ENCODE assay signal across 8 cellular contexts in genomic region chr10:118047363-118047719, GRCh38. TPM values are rescaled to one million over a fixed set of nuclear protein-coding genes. Genes with fewer than 3 reads are reported as not detected.
DNase-seq lines count a peak whose midpoint lies in the region; ATAC-seq, FAIRE-seq and TF ChIP-seq lines count a peak whose summit lies in the region.

No MANE protein-coding gene starts in this region.

- TF ChIP-seq POLR2A in H54 (IDR thresholded peaks at IDR 0.05; ENCODE audit: low read depth, low read length) (no peak), heart left ventricle (IDR thresholded peaks at IDR 0.05) (no peak)

- no peaks in the 10 kb centered on the region for H3K27me3 ChIP-seq in heart left ventricle

- H3K27ac ChIP-seq in VCaP, result peak overlapping the region; percentile 82
- peak overlapping the region in 11 of 12 donors; percentile 90 to 95 (median 94) for H3K27ac ChIP-seq in heart left ventricle

- intact Hi-C loops in heart left ventricle (cut with DNase I), result loop anchor here in 1 of 10 donors (10.0 kb wide), 1 partner anchor 287 kb away; no protein-coding TSS in a partner anchor

- H3K4me3 ChIP-seq in heart left ventricle (peak overlapping the region in 11 of 12 donors; percentile 69 to 93 (median 88)), skeletal muscle cell (ENCODE audit: low read depth, low read length) (peak overlapping the region; percentile 78)

- ATAC-seq in heart left ventricle, result peak in 1 of 4 donors; percentile 4
- no peak for ATAC-seq in HG03108 (IDR thresholded peaks at IDR 0.05; ENCODE audit: unreplicated experiment)
- no peak for ATAC-seq in GM18498 (IDR thresholded peaks at IDR 0.05; ENCODE audit: unreplicated experiment)

- no peaks in the 10 kb centered on the region for H3K9me3 ChIP-seq in heart left ventricle

- DNase-seq in H54 (ENCODE audit: insufficient read length, low spot score) (peak; percentile 16), heart left ventricle (peak in 2 of 5 donors; percentile 27 to 44), skeletal muscle cell (ENCODE audit: low read depth) (no peak), KG1 (lab: John Stamatoyannopoulos, UW) (no peak), NOMO-1 treated with dmso at 0.1 percent for 144 hours (lab: John Stamatoyannopoulos, UW; ENCODE audit: unreplicated experiment) (no peak)

- H3K4me1 ChIP-seq in heart left ventricle, result peaks cover 3 to 40% (median 32%) of the 10 kb centered on the region in 12 donors

- FAIRE-seq in H54 (lab: Jason Lieb, UNC), result no peak

- no peaks in the 10 kb centered on the region for H3K36me3 ChIP-seq in heart left ventricle

- 64 to 75% (median 65%) methylated on average over 15 of the region's 15 CpGs for WGBS in heart left ventricle, 4 donors

- TF ChIP-seq CTCF in VCaP (conservative IDR thresholded peaks at IDR 0.05), result no peak
- no peak for TF ChIP-seq CTCF in heart left ventricle (IDR thresholded peaks at IDR 0.05)

RNA-seq across cellular contexts. Expression of gene RAB11FIP2, which starts 0.6 kb away (rescaled TPM):
- total RNA-seq in heart left ventricle, result 10 to 100 TPM in 8 of 9 donors, 1 to 10 TPM in 1; 8.8 to 20.3 (median 13.0) TPM
- polyA plus RNA-seq in heart left ventricle, result 1 to 10 TPM; 1.6 to 5.5 TPM
